ENCODE assay signal across 1 cellular context in the genomic region with DNA sequence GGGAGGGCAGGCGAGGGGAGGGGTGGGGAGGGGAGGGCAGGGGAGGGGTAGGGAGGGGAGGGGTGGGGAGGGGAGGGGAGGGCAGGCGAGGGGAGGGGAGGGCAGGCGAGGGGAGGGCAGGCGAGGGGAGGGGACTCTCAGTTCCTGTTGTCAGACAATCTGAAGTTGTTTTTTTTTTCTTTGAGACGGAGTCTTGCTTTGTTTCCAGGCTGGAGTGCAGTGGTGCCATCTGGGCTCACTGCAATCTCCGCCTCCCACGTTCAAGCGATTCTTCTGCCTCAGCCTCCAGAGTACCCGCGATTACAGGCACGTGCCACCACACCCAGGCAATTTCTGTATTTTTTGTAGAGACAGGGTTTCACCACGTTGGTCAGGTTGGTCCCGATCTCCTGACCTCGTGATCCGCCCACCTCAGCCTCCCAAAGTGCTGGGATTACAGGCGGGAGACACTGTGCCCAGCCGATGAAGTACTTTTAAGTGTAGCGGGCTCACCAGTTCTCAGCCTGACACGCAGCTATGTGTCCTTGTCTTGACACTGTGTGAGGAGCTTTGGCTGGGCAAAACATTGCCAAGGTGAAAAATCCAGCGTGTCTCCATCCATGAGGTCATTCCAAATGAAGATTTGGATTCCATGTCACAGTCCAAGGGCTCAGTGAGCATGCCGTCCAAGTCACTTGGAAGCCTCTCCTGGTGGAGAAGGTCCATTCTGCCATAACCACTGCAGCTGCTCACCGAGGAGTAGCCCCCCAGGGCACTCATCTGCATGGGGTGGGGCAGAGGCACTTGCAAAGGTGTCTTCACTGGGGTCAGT.
TF ChIP-seq lines count a peak whose summit lies in the region.

No MANE protein-coding gene starts in this region.

TF ChIP-seq in HEK293, 187 proteins besides CTCF, POLR2A, EP300 and RAD21 (continued from another document):
- TF ChIP-seq, protein P1, sequence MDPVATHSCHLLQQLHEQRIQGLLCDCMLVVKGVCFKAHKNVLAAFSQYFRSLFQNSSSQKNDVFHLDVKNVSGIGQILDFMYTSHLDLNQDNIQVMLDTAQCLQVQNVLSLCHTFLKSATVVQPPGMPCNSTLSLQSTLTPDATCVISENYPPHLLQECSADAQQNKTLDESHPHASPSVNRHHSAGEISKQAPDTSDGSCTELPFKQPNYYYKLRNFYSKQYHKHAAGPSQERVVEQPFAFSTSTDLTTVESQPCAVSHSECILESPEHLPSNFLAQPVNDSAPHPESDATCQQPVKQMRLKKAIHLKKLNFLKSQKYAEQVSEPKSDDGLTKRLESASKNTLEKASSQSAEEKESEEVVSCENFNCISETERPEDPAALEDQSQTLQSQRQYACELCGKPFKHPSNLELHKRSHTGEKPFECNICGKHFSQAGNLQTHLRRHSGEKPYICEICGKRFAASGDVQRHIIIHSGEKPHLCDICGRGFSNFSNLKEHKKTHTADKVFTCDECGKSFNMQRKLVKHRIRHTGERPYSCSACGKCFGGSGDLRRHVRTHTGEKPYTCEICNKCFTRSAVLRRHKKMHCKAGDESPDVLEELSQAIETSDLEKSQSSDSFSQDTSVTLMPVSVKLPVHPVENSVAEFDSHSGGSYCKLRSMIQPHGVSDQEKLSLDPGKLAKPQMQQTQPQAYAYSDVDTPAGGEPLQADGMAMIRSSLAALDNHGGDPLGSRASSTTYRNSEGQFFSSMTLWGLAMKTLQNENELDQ (tag by site-specific recombination; IDR thresholded peaks at IDR 0.05; ENCODE audit: low read depth), result no peak
- no peak for TF ChIP-seq GFI1B (tag by site-specific recombination; IDR thresholded peaks at IDR 0.05)
- no peak for TF ChIP-seq MEIS1 (CRISPR knock-in tag; IDR thresholded peaks at IDR 0.05; ENCODE audit: borderline replicate concordance)
- no peak for TF ChIP-seq ZNF140 (tag by site-specific recombination; IDR thresholded peaks at IDR 0.05)
- TF ChIP-seq ZNF416 (tag by site-specific recombination; IDR thresholded peaks at IDR 0.05), result no peak
- TF ChIP-seq ZNF221 (tag by site-specific recombination; IDR thresholded peaks at IDR 0.05; ENCODE audit: borderline replicate concordance), result no peak
- peak; percentile 87 for TF ChIP-seq ZBTB8A (tag by site-specific recombination; IDR thresholded peaks at IDR 0.05)
- TF ChIP-seq ZNF404 (tag by site-specific recombination; IDR thresholded peaks at IDR 0.05), result no peak
- no peak for TF ChIP-seq ZNF514 (tag by site-specific recombination; IDR thresholded peaks at IDR 0.05)
- no peak for TF ChIP-seq ZNF433 (tag by site-specific recombination; IDR thresholded peaks at IDR 0.05; ENCODE audit: low read depth)
- no peak for TF ChIP-seq ZNF266 (tag by site-specific recombination; IDR thresholded peaks at IDR 0.05; ENCODE audit: low read depth)
- TF ChIP-seq ZNF155 (tag by site-specific recombination; IDR thresholded peaks at IDR 0.05), result no peak
- TF ChIP-seq ZNF169 (tag by site-specific recombination; IDR thresholded peaks at IDR 0.05), result no peak
- TF ChIP-seq SP2 (tag by site-specific recombination; IDR thresholded peaks at IDR 0.05), result peak; percentile 47
- TF ChIP-seq SP3 (tag by site-specific recombination; IDR thresholded peaks at IDR 0.05), result peak; percentile 60; the same call in 1 of the 2 replicates
- TF ChIP-seq, protein P2, sequence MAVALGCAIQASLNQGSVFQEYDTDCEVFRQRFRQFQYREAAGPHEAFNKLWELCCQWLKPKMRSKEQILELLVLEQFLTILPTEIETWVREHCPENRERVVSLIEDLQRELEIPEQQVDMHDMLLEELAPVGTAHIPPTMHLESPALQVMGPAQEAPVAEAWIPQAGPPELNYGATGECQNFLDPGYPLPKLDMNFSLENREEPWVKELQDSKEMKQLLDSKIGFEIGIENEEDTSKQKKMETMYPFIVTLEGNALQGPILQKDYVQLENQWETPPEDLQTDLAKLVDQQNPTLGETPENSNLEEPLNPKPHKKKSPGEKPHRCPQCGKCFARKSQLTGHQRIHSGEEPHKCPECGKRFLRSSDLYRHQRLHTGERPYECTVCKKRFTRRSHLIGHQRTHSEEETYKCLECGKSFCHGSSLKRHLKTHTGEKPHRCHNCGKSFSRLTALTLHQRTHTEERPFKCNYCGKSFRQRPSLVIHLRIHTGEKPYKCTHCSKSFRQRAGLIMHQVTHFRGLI (tag by site-specific recombination; IDR thresholded peaks at IDR 0.05), result no peak
- TF ChIP-seq EGR2 (tag by site-specific recombination; IDR thresholded peaks at IDR 0.05; ENCODE audit: low read depth), result peak; percentile 47
- TF ChIP-seq, protein P3, sequence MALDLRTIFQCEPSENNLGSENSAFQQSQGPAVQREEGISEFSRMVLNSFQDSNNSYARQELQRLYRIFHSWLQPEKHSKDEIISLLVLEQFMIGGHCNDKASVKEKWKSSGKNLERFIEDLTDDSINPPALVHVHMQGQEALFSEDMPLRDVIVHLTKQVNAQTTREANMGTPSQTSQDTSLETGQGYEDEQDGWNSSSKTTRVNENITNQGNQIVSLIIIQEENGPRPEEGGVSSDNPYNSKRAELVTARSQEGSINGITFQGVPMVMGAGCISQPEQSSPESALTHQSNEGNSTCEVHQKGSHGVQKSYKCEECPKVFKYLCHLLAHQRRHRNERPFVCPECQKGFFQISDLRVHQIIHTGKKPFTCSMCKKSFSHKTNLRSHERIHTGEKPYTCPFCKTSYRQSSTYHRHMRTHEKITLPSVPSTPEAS (tag by site-specific recombination; IDR thresholded peaks at IDR 0.05), result no peak
- TF ChIP-seq, protein P4, sequence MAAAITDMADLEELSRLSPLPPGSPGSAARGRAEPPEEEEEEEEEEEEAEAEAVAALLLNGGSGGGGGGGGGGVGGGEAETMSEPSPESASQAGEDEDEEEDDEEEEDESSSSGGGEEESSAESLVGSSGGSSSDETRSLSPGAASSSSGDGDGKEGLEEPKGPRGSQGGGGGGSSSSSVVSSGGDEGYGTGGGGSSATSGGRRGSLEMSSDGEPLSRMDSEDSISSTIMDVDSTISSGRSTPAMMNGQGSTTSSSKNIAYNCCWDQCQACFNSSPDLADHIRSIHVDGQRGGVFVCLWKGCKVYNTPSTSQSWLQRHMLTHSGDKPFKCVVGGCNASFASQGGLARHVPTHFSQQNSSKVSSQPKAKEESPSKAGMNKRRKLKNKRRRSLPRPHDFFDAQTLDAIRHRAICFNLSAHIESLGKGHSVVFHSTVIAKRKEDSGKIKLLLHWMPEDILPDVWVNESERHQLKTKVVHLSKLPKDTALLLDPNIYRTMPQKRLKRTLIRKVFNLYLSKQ (tag by site-specific recombination; IDR thresholded peaks at IDR 0.05; ENCODE audit: borderline replicate concordance), result no peak
- TF ChIP-seq, protein P5, sequence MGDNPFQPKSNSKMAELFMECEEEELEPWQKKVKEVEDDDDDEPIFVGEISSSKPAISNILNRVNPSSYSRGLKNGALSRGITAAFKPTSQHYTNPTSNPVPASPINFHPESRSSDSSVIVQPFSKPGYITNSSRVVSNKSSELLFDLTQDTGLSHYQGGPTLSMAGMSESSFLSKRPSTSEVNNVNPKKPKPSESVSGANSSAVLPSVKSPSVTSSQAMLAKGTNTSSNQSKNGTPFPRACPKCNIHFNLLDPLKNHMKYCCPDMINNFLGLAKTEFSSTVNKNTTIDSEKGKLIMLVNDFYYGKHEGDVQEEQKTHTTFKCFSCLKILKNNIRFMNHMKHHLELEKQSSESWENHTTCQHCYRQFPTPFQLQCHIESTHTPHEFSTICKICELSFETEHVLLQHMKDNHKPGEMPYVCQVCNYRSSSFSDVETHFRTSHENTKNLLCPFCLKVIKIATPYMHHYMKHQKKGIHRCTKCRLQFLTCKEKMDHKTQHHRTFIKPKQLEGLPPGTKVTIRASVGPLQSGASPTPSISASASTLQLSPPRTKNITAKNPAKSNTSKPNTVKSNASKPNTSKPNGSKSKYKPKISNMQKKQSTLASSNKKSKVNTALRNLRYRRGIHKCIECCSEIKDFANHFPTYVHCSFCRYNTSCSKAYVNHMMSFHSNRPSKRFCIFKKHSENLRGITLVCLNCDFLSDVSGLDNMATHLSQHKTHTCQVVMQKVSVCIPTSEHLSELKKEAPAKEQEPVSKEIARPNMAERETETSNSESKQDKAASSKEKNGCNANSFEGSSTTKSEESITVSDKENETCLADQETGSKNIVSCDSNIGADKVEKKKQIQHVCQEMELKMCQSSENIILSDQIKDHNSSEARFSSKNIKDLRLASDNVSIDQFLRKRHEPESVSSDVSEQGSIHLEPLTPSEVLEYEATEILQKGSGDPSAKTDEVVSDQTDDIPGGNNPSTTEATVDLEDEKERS (tag by site-specific recombination; IDR thresholded peaks at IDR 0.05), result no peak
- peak; percentile 76 for TF ChIP-seq ZNF341 (tag by site-specific recombination; IDR thresholded peaks at IDR 0.05; ENCODE audit: low read depth)
- TF ChIP-seq ZNF2 (tag by site-specific recombination; IDR thresholded peaks at IDR 0.05), result no peak
- no peak for TF ChIP-seq ZNF426 (tag by site-specific recombination; IDR thresholded peaks at IDR 0.05)
- TF ChIP-seq ZNF366 (tag by site-specific recombination; conservative IDR thresholded peaks at IDR 0.05), result peak; percentile 45
- TF ChIP-seq MYNN (tag by site-specific recombination; IDR thresholded peaks at IDR 0.05; ENCODE audit: borderline replicate concordance), result peak; percentile 56; the same call in 1 of the 2 replicates
